9 cellular contexts compared by ENCODE assay signal in the genomic region with DNA sequence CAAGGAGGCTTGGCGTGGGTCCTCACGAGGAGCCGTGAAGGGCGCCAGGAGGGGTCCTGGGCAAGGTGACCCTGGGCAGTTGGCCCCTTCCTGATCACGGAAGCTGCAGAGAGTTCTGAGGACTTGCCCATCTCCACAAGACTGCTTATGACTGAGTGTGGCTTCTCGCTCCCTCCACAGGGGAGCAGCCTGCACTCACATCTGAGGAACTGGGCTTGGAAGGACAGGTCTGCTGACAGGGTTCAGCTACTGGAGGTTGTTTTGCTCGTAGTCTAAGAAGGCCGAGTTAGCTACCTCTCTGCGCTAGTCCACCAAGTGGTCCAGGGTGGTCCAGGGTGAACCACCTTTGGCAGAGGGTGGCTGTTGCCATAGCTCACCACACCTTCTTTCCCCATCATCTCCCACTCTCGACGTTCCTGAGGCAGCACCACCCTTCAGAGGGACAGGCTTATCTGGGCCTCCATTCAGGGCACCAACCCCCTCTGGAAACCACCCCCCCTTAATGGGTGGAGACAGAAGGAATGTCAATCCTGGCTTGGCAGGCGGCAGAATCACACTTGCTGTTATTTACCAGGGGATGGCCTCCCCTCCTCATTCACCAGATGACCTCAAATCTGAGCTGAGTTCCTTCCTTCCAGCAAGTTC. TPM values are rescaled to one million over a fixed set of nuclear protein-coding genes. Genes with fewer than 3 reads are reported as not detected.
DNase-seq lines count a peak whose midpoint lies in the region; ATAC-seq lines count a peak whose summit lies in the region.
"Had no signal": no experiment of that assay in that cellular context is flagged by ENCODE, and none has a peak within 500 bp of the region (broad histone marks: within the 10 kb centered on the region; RNA-seq: fewer than 3 reads in every experiment).

No MANE protein-coding gene starts in this region.

- H3K4me1 Mint-ChIP-seq in T-helper 1 cell treated with Interleukin-12 subunit alpha and Interleukin-12 subunit beta and Interleukin-4 antibody, amounts not matched to agents 30 μg/mL and 1 μg/mL, for 36 hours (ENCODE audit: low read depth) = peaks cover 69% of the 10 kb centered on the region
- peaks cover 80% of the 10 kb centered on the region for H3K4me1 Mint-ChIP-seq in activated CD8-positive, alpha-beta T cell treated with anti-CD3 and anti-CD28 coated beads, Interleukin-2, amount 10 ng/mL, durations not matched to agents 7 days and 5 days (ENCODE audit: low read depth)
- H3K4me1 Mint-ChIP-seq in immature natural killer cell = peaks cover 100% of the 10 kb centered on the region in 2 donors

- H3K9me3 Mint-ChIP-seq in T-helper 1 cell treated with Interleukin-12 subunit alpha and Interleukin-12 subunit beta and Interleukin-4 antibody, amounts not matched to agents 30 μg/mL and 1 μg/mL, for 36 hours = no peaks in the 10 kb centered on the region
- H3K9me3 Mint-ChIP-seq in activated CD8-positive, alpha-beta T cell treated with anti-CD3 and anti-CD28 coated beads, Interleukin-2, amount 10 ng/mL, durations not matched to agents 7 days and 5 days (ENCODE audit: insufficient read depth) = no peaks in the 10 kb centered on the region
- H3K9me3 Mint-ChIP-seq in immature natural killer cell = no peaks in the 10 kb centered on the region

- H3K27ac ChIP-seq in substantia nigra (ENCODE audit: low read depth, low read length, poor library complexity, severe bottlenecking) = peak overlapping the region; percentile 99

- no peaks in the 10 kb centered on the region for H3K27me3 Mint-ChIP-seq in T-helper 1 cell treated with Interleukin-12 subunit alpha and Interleukin-12 subunit beta and Interleukin-4 antibody, amounts not matched to agents 30 μg/mL and 1 μg/mL, for 36 hours (ENCODE audit: low read depth)
- H3K27me3 Mint-ChIP-seq in activated CD8-positive, alpha-beta T cell treated with anti-CD3 and anti-CD28 coated beads, Interleukin-2, amount 10 ng/mL, durations not matched to agents 7 days and 5 days (ENCODE audit: low read depth) = no peaks in the 10 kb centered on the region
- peaks cover 12 to 16% (median 13%) of the 10 kb centered on the region in 3 donors for H3K27me3 Mint-ChIP-seq in immature natural killer cell (ENCODE audit: low read depth in 3 of 3)

- H3K27ac Mint-ChIP-seq in T-helper 1 cell treated with Interleukin-12 subunit alpha and Interleukin-12 subunit beta and Interleukin-4 antibody, amounts not matched to agents 30 μg/mL and 1 μg/mL, for 36 hours = peak overlapping the region; percentile 15
- peak overlapping the region; percentile 30 for H3K27ac Mint-ChIP-seq in activated CD8-positive, alpha-beta T cell treated with anti-CD3 and anti-CD28 coated beads, Interleukin-2, amount 10 ng/mL, durations not matched to agents 7 days and 5 days
- peak overlapping the region; percentile 93 to 99 (median 98) for H3K27ac Mint-ChIP-seq in immature natural killer cell

- POLR2A ChIA-PET in activated CD8-positive, alpha-beta T cell treated with anti-CD3 and anti-CD28 coated beads, Interleukin-2, amount 10 ng/mL, durations not matched to agents 7 days and 5 days (lab: Charles Lee) = interaction anchor here (1.2 to 2.8 kb wide), 3 partner anchors 12 to 35 kb away, joined by 3 to 15 read pairs (median 5); no protein-coding TSS in a partner anchor

- DNase-seq in T-helper 1 cell = no peak
- no peak for DNase-seq in activated CD8-positive, alpha-beta T cell treated with anti-CD3 and anti-CD28 coated beads, Interleukin-2, amount 10 ng/mL, durations not matched to agents 7 days and 5 days
- DNase-seq in immature natural killer cell = no peak
- peak in 14 of 49 donors; percentile 34 to 71 (median 50) for DNase-seq in substantia nigra (lab: John Stamatoyannopoulos, UW)
- no peak for DNase-seq in NCI-H128 (lab: John Stamatoyannopoulos, UW; ENCODE audit: unreplicated experiment)
- DNase-seq: activated CD8-positive, alpha-beta memory T cell treated with anti-CD3 and anti-CD28 coated beads for 24 hours had no signal

- no peak for ATAC-seq in activated CD8-positive, alpha-beta T cell treated with anti-CD3 and anti-CD28 coated beads, Interleukin-2, amount 10 ng/mL, durations not matched to agents 7 days and 5 days
- ATAC-seq in HG03045 (IDR thresholded peaks at IDR 0.05; ENCODE audit: unreplicated experiment) = no peak
- no peak for ATAC-seq in HG02885 (IDR thresholded peaks at IDR 0.05; ENCODE audit: poor library complexity, unreplicated experiment)

- peaks cover 37% of the 10 kb centered on the region for H3K36me3 Mint-ChIP-seq in T-helper 1 cell treated with Interleukin-12 subunit alpha and Interleukin-12 subunit beta and Interleukin-4 antibody, amounts not matched to agents 30 μg/mL and 1 μg/mL, for 36 hours (ENCODE audit: low read depth)
- peaks cover 39% of the 10 kb centered on the region for H3K36me3 Mint-ChIP-seq in activated CD8-positive, alpha-beta T cell treated with anti-CD3 and anti-CD28 coated beads, Interleukin-2, amount 10 ng/mL, durations not matched to agents 7 days and 5 days (ENCODE audit: low read depth)
- H3K36me3 Mint-ChIP-seq in immature natural killer cell = peaks cover 0 to 36% (median 28%) of the 10 kb centered on the region in 3 donors

- H3K4me3 Mint-ChIP-seq in T-helper 1 cell treated with Interleukin-12 subunit alpha and Interleukin-12 subunit beta and Interleukin-4 antibody, amounts not matched to agents 30 μg/mL and 1 μg/mL, for 36 hours = no peak overlapping the region
- no peak overlapping the region for H3K4me3 Mint-ChIP-seq in activated CD8-positive, alpha-beta T cell treated with anti-CD3 and anti-CD28 coated beads, Interleukin-2, amount 10 ng/mL, durations not matched to agents 7 days and 5 days
- H3K4me3 Mint-ChIP-seq in immature natural killer cell = peak overlapping the region; percentile 43 to 74 (median 71)

- CTCF ChIA-PET in activated CD8-positive, alpha-beta T cell treated with anti-CD3 and anti-CD28 coated beads, Interleukin-2, amount 10 ng/mL, durations not matched to agents 7 days and 5 days (lab: Charles Lee) = interaction anchor here (0.7 to 10.1 kb wide), 13 partner anchors 9 to 121 kb away, joined by 3 to 156 read pairs (median 7); no protein-coding TSS in a partner anchor

RNA-seq across cellular contexts. Expression of a gene that starts 38.2 kb away (rescaled TPM):
- 10 to 100 TPM; 19.9 to 21.8 TPM for total RNA-seq in activated CD8-positive, alpha-beta T cell treated with anti-CD3 and anti-CD28 coated beads, Interleukin-2, amount 10 ng/mL, durations not matched to agents 7 days and 5 days
- 10 to 100 TPM; 12.1 to 62.1 (median 23.8) TPM for polyA plus RNA-seq in immature natural killer cell

Comparison
In these comparisons a context has a peak if more than half of its experiments do, and no peak if none do; other contexts are left out.
1. H3K27ac Mint-ChIP-seq: peak in every context shown above with its lines; median percentile 98 in immature natural killer cell; 30 in activated CD8-positive, alpha-beta T cell treated with anti-CD3 and anti-CD28 coated beads, Interleukin-2, amount 10 ng/mL, durations not matched to agents 7 days and 5 days; 15 in T-helper 1 cell treated with Interleukin-12 subunit alpha and Interleukin-12 subunit beta and Interleukin-4 antibody, amounts not matched to agents 30 μg/mL and 1 μg/mL, for 36 hours.
2. H3K4me3 Mint-ChIP-seq: peak in immature natural killer cell (5 of 5); none in T-helper 1 cell treated with Interleukin-12 subunit alpha and Interleukin-12 subunit beta and Interleukin-4 antibody, amounts not matched to agents 30 μg/mL and 1 μg/mL, for 36 hours (single experiment) and activated CD8-positive, alpha-beta T cell treated with anti-CD3 and anti-CD28 coated beads, Interleukin-2, amount 10 ng/mL, durations not matched to agents 7 days and 5 days (single experiment).